ENCODE assay signal across 2 cellular contexts in genomic region chr2:67038195-67038594, GRCh38.
TF ChIP-seq lines count a peak whose summit lies in the region.

No MANE protein-coding gene starts in this region.

TF ChIP-seq in HEK293, 187 proteins besides CTCF, POLR2A, EP300 and RAD21 (continued from another document):
- TF ChIP-seq ZNF449 (tag by site-specific recombination; IDR thresholded peaks at IDR 0.05) (peak; percentile 69), ZNF155 (tag by site-specific recombination; IDR thresholded peaks at IDR 0.05) (no peak)

TF ChIP-seq in HepG2, 621 proteins besides CTCF, POLR2A, EP300 and RAD21 (continued from another document):
- TF ChIP-seq MXI1 (IDR thresholded peaks at IDR 0.05; ENCODE audit: borderline replicate concordance, low read depth, low read length) (no peak), CBFB (CRISPR knock-in tag; IDR thresholded peaks at IDR 0.05) (0 out of 2 replicates have a peak, but pooled peaks have one; percentile 3), ETS1 (CRISPR knock-in tag; IDR thresholded peaks at IDR 0.05) (no peak), AFF4 (CRISPR knock-in tag; IDR thresholded peaks at IDR 0.05) (no peak), KDM5B (CRISPR knock-in tag; IDR thresholded peaks at IDR 0.05; ENCODE audit: borderline replicate concordance) (no peak), ISL2 (CRISPR knock-in tag; IDR thresholded peaks at IDR 0.05) (no peak), HNF1A (IDR thresholded peaks at IDR 0.05; ENCODE audit: low read depth) (0 out of 2 replicates have a peak, but pooled peaks have one; percentile 4), HNF1A (CRISPR knock-in tag; IDR thresholded peaks at IDR 0.05; ENCODE audit: borderline replicate concordance) (no peak)
